Comparison of ENCODE assay signal across 18 cellular contexts in genomic region chr5:177359451-177359851, GRCh38. TPM values are rescaled to one million over a fixed set of nuclear protein-coding genes. Genes with fewer than 3 reads are reported as not detected.
A peak's percentile ranks its signal among the peaks of the same experiment; 100 is the strongest.
DNase-seq lines count a peak whose midpoint lies in the region; ATAC-seq and TF ChIP-seq lines count a peak whose summit lies in the region.
"Had no signal": no experiment of that assay in that cellular context is flagged by ENCODE, and none has a peak within 500 bp of the region (broad histone marks: within the 10 kb centered on the region; RNA-seq: fewer than 3 reads in every experiment).

No MANE protein-coding gene starts in this region.

- peaks cover 11% of the 10 kb centered on the region for H3K27me3 ChIP-seq in left ventricle myocardium inferior (ENCODE audit: low read depth)
- H3K27me3 ChIP-seq: foreskin keratinocyte had no signal

- peak overlapping the region; percentile 86 for H3K27ac Mint-ChIP-seq in endothelial cell (ENCODE audit: unreplicated experiment)
- peak overlapping the region; percentile 83 for H3K27ac Mint-ChIP-seq in stimulated activated effector memory CD8-positive, alpha-beta T cell treated with anti-CD3 and anti-CD28 coated beads, Interleukin-12 subunit alpha, Interleukin-12 subunit beta, amount 100 ng/mL, for 72 hours
- H3K27ac Mint-ChIP-seq: WTC11 had no signal

- H3K9me3 ChIP-seq in left ventricle myocardium inferior (replicated peaks) = no peaks in the 10 kb centered on the region
- H3K9me3 ChIP-seq in OCI-LY7 (ENCODE audit: low read length) = peaks cover 8% of the 10 kb centered on the region

- H3K36me3 Mint-ChIP-seq in endothelial cell (ENCODE audit: low read depth, unreplicated experiment) = no peaks in the 10 kb centered on the region
- H3K36me3 Mint-ChIP-seq in stimulated activated effector memory CD8-positive, alpha-beta T cell treated with anti-CD3 and anti-CD28 coated beads, Interleukin-12 subunit alpha, Interleukin-12 subunit beta, amount 100 ng/mL, for 72 hours = peaks cover 34% of the 10 kb centered on the region
- H3K36me3 Mint-ChIP-seq: WTC11 had no signal

- no peaks in the 10 kb centered on the region for H4K20me1 ChIP-seq in OCI-LY7 (ENCODE audit: insufficient read depth, low read length)

- peaks cover 20% of the 10 kb centered on the region for H3K4me1 Mint-ChIP-seq in endothelial cell (ENCODE audit: unreplicated experiment)
- H3K4me1 Mint-ChIP-seq in stimulated activated effector memory CD8-positive, alpha-beta T cell treated with anti-CD3 and anti-CD28 coated beads, Interleukin-12 subunit alpha, Interleukin-12 subunit beta, amount 100 ng/mL, for 72 hours = peaks cover 90% of the 10 kb centered on the region

- H3K36me3 ChIP-seq in left ventricle myocardium inferior (no peaks in the 10 kb centered on the region), OCI-LY7 (ENCODE audit: insufficient read depth, low read length) (no peaks in the 10 kb centered on the region; the same call in 1 of the 2 replicates)

- H3K9me3 Mint-ChIP-seq in endothelial cell (ENCODE audit: unreplicated experiment) = no peaks in the 10 kb centered on the region
- no peaks in the 10 kb centered on the region for H3K9me3 Mint-ChIP-seq in stimulated activated effector memory CD8-positive, alpha-beta T cell treated with anti-CD3 and anti-CD28 coated beads, Interleukin-12 subunit alpha, Interleukin-12 subunit beta, amount 100 ng/mL, for 72 hours

- no TSS peak for BruUV-seq in OCI-LY7 (replicated peaks; lab: Mats Ljungman, UMichigan)

- H3K4me3 ChIP-seq in left ventricle myocardium inferior (no peak overlapping the region), OCI-LY7 (ENCODE audit: low read depth, low read length, poor library complexity, severe bottlenecking) (peak overlapping the region; percentile 74)

- no peak for ATAC-seq in stimulated activated effector memory CD8-positive, alpha-beta T cell treated with anti-CD3 and anti-CD28 coated beads, Interleukin-12 subunit alpha, Interleukin-12 subunit beta, amount 100 ng/mL, for 72 hours
- ATAC-seq: foreskin keratinocyte, SK-N-SH treated with all-trans-retinoic acid at 6 μM for 48 hours, WTC11 had no signal

- peaks cover 17% of the 10 kb centered on the region; the same call in 1 of the 2 replicates for H3K79me2 ChIP-seq in OCI-LY7 (ENCODE audit: insufficient read depth, low read depth, low read length)

- CTCF ChIA-PET in OCI-LY7 (lab: Charles Lee; ENCODE audit: unreplicated experiment) = no interaction called here

- H3K27ac ChIP-seq in left ventricle myocardium inferior (replicated peaks) (no peak overlapping the region), OCI-LY7 (ENCODE audit: low read depth, low read length, poor library complexity, severe bottlenecking) (no peak overlapping the region)
- H3K27ac ChIP-seq: foreskin keratinocyte had no signal

- H3K4me2 ChIP-seq in OCI-LY7 (ENCODE audit: low read length) = peak overlapping the region; percentile 95

- DNase-seq in cardiac septum (ENCODE audit: low spot score) (peak; percentile 71), left ventricle myocardium inferior (no peak), OCI-LY7 (ENCODE audit: low spot score) (no peak), endothelial cell (ENCODE audit: low spot score) (no peak), COLO829 (ENCODE audit: low spot score) (no peak), NK-92 (lab: John Stamatoyannopoulos, UW; ENCODE audit: unreplicated experiment) (no peak), NCI-H2081 treated with DMSO at 0.1 percent for 48 hours (lab: John Stamatoyannopoulos, UW) (no peak)
- DNase-seq in stimulated activated effector memory CD8-positive, alpha-beta T cell treated with anti-CD3 and anti-CD28 coated beads, Interleukin-12 subunit alpha, Interleukin-12 subunit beta, amount 100 ng/mL, for 72 hours (ENCODE audit: low spot score in 2 of 2) = no peak
- DNase-seq: DMS79 treated with DMSO at 0.1 percent for 48 hours; foreskin keratinocyte; midbrain; NCI-H1048; stimulated activated CD4-positive, alpha-beta T cell treated with anti-CD3 and anti-CD28 coated beads, Interleukin-4, amount 100 ng/mL, for 1 hour had no signal

- no peaks in the 10 kb centered on the region for H3K9me2 ChIP-seq in OCI-LY7 (ENCODE audit: insufficient read depth, low read length)

- POLR2A ChIA-PET in OCI-LY7 (lab: Charles Lee) = interaction anchor here (3.2 kb wide), 1 partner anchor 8 kb away, joined by 35 read pairs; the partner anchor contains the start of gene LMAN2

- peaks cover 25% of the 10 kb centered on the region for H3K27me3 Mint-ChIP-seq in endothelial cell (ENCODE audit: unreplicated experiment)

- H2AFZ ChIP-seq in OCI-LY7 (ENCODE audit: low read length) = no peak overlapping the region

- H3K4me1 ChIP-seq in left ventricle myocardium inferior = peaks cover 39% of the 10 kb centered on the region
- peaks cover 77% of the 10 kb centered on the region for H3K4me1 ChIP-seq in OCI-LY7 (ENCODE audit: insufficient read depth, low read length, poor library complexity, severe bottlenecking)

- no peak overlapping the region for H3K4me3 Mint-ChIP-seq in endothelial cell (ENCODE audit: unreplicated experiment)
- H3K4me3 Mint-ChIP-seq in stimulated activated effector memory CD8-positive, alpha-beta T cell treated with anti-CD3 and anti-CD28 coated beads, Interleukin-12 subunit alpha, Interleukin-12 subunit beta, amount 100 ng/mL, for 72 hours = peak overlapping the region; percentile 90
- H3K4me3 Mint-ChIP-seq: WTC11 had no signal

- intact Hi-C loops in cardiac septum (cut with DNase I) (no loop called here), left ventricle myocardium inferior (cut with micrococcal nuclease) (no loop called here), OCI-LY7 (cut with micrococcal nuclease; ENCODE audit: unreplicated experiment) (no loop called here)

- TF ChIP-seq CTCF in left ventricle myocardium inferior (IDR thresholded peaks at IDR 0.05; ENCODE audit: borderline replicate concordance) = no peak
- no peak for TF ChIP-seq CTCF in OCI-LY7 (conservative IDR thresholded peaks at IDR 0.05; ENCODE audit: low read length)
- TF ChIP-seq CTCF in endothelial cell (IDR thresholded peaks at IDR 0.05; ENCODE audit: unreplicated experiment) = no peak

RNA-seq across cellular contexts. Expression of gene RGS14, which starts 1.7 kb away (rescaled TPM):
- 4.3 TPM for total RNA-seq in cardiac septum
- 4.6 TPM for total RNA-seq in left ventricle myocardium inferior
- 33.0 and 43.3 TPM in 2 replicates for total RNA-seq in OCI-LY7 (2014; rRNA removed; shearing (Covaris generic))
- total RNA-seq in OCI-LY7 (2022) = 41.7 and 46.3 TPM in 2 replicates
- 21.8 TPM for total RNA-seq in endothelial cell (ENCODE audit: unreplicated experiment)

RNA-seq across cellular contexts. Expression of gene LMAN2, which starts 8.0 kb away (rescaled TPM):
- 67.5 TPM for total RNA-seq in cardiac septum
- 60.0 TPM for total RNA-seq in left ventricle myocardium inferior
- total RNA-seq in OCI-LY7 (2014; rRNA removed; shearing (Covaris generic)) = 144 and 151 TPM in 2 replicates
- 103 and 116 TPM in 2 replicates for total RNA-seq in OCI-LY7 (2022)
- 137 TPM for total RNA-seq in endothelial cell (ENCODE audit: unreplicated experiment)

RNA-seq across cellular contexts. Expression of gene SLC34A1, which starts 24.8 kb away (rescaled TPM):
- total RNA-seq in cardiac septum (not detected), left ventricle myocardium inferior (not detected), OCI-LY7 (2022) (0.46 and 0.63 TPM in 2 replicates), endothelial cell (ENCODE audit: unreplicated experiment) (not detected)
- total RNA-seq in OCI-LY7 (2014; rRNA removed; shearing (Covaris generic)) = 0.05 and 0.35 TPM in 2 replicates
- total RNA-seq: bronchial epithelial cell, foreskin keratinocyte, urinary bladder, WTC11 had no signal

RNA-seq across cellular contexts. Expression of gene PFN3, which starts 41.0 kb away (rescaled TPM):
- total RNA-seq in cardiac septum (not detected), left ventricle myocardium inferior (not detected), OCI-LY7 (2022) (not detected in 2 replicates), endothelial cell (ENCODE audit: unreplicated experiment) (not detected)
- total RNA-seq in OCI-LY7 (2014; rRNA removed; shearing (Covaris generic)) = not detected in 2 replicates
- total RNA-seq: bronchial epithelial cell, foreskin keratinocyte, HT1080, urinary bladder had no signal

RNA-seq across cellular contexts. Expression of gene MXD3, which starts 47.8 kb away (rescaled TPM):
- total RNA-seq in cardiac septum (1.9 TPM), left ventricle myocardium inferior (2.3 TPM), OCI-LY7 (2022) (81.3 and 105 TPM in 2 replicates), endothelial cell (ENCODE audit: unreplicated experiment) (6.4 TPM)
- 109 and 130 TPM in 2 replicates for total RNA-seq in OCI-LY7 (2014; rRNA removed; shearing (Covaris generic))
